Comparison of ENCODE assay signal across 8 cellular contexts in the genomic region with DNA sequence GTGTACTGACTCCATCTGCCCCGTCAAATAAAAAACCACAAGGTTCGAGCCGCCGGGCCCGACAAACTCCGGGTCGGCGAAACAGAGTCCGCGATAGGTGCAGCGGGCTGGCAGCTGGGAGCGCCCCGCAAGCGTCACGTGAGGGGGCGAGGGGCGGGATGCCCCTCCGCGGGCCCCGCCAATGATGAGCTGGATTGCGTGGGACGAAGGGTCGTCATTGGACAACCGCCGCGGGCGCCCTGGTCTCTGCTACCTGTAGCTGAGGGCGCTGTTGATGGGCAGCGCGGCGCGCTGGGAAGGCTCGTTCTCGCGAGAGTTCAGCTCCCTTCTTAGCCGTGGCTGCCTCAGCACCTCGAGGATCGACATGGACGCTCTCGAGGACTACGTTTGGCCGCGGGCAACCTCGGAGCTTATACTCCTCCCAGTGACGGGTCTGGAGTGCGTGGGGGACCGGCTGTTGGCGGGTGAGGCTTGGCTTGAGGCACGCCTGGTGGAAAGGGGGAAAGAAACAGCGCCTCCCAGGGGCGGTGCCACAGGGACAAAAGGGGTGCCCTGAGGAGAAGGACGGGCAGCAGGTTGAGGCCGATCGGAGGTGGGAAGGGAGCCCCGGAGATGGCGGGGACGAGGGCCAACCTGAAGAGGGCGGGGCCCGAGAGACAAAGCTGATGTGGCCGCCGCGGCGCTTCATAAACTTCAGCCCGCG. TPM values are rescaled to one million over a fixed set of nuclear protein-coding genes. Genes with fewer than 3 reads are reported as not detected.
DNase-seq lines count a peak whose midpoint lies in the region; ATAC-seq, FAIRE-seq and TF ChIP-seq lines count a peak whose summit lies in the region.

A gene with protein sequence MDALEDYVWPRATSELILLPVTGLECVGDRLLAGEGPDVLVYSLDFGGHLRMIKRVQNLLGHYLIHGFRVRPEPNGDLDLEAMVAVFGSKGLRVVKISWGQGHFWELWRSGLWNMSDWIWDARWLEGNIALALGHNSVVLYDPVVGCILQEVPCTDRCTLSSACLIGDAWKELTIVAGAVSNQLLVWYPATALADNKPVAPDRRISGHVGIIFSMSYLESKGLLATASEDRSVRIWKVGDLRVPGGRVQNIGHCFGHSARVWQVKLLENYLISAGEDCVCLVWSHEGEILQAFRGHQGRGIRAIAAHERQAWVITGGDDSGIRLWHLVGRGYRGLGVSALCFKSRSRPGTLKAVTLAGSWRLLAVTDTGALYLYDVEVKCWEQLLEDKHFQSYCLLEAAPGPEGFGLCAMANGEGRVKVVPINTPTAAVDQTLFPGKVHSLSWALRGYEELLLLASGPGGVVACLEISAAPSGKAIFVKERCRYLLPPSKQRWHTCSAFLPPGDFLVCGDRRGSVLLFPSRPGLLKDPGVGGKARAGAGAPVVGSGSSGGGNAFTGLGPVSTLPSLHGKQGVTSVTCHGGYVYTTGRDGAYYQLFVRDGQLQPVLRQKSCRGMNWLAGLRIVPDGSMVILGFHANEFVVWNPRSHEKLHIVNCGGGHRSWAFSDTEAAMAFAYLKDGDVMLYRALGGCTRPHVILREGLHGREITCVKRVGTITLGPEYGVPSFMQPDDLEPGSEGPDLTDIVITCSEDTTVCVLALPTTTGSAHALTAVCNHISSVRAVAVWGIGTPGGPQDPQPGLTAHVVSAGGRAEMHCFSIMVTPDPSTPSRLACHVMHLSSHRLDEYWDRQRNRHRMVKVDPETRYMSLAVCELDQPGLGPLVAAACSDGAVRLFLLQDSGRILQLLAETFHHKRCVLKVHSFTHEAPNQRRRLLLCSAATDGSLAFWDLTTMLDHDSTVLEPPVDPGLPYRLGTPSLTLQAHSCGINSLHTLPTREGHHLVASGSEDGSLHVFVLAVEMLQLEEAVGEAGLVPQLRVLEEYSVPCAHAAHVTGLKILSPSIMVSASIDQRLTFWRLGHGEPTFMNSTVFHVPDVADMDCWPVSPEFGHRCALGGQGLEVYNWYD (plus strand): TSS at position 324 of the 703 bp plus-strand sequence. CDS start 41 bp downstream, at position 365.

- H3K9me3 ChIP-seq in smooth muscle cell (replicated peaks; ENCODE audit: low read depth) = no peaks in the 10 kb centered on the region

- peak within 1 kb of the TSS; percentile 91 for H3K4me2 ChIP-seq in smooth muscle cell

- peak; percentile 19; the same call in 1 of the 2 replicates for TF ChIP-seq CTCF in WI38 (IDR thresholded peaks at IDR 0.05; ENCODE audit: low read depth, low read length)
- TF ChIP-seq CTCF in bronchial epithelial cell (IDR thresholded peaks at IDR 0.05; ENCODE audit: insufficient read depth, low read length, severe bottlenecking) = peak; percentile 53
- peak; percentile 36 for TF ChIP-seq CTCF in smooth muscle cell (IDR thresholded peaks at IDR 0.05; ENCODE audit: borderline replicate concordance, insufficient read depth, poor library complexity, severe bottlenecking)

- ATAC-seq in GM18907 (IDR thresholded peaks at IDR 0.05; ENCODE audit: unreplicated experiment) (peak; percentile 88), HG03159 (IDR thresholded peaks at IDR 0.05; ENCODE audit: unreplicated experiment) (peak; percentile 84)

- H3K27me3 ChIP-seq in bronchial epithelial cell (ENCODE audit: control insufficient read depth, insufficient read depth, low read length) = no peaks in the 10 kb centered on the region
- no peaks in the 10 kb centered on the region for H3K27me3 ChIP-seq in smooth muscle cell (ENCODE audit: low read depth)

- DNase-seq in AG08396 (ENCODE audit: low spot score) (peak; percentile 94), NCI-H2227 (lab: John Stamatoyannopoulos, UW; ENCODE audit: unreplicated experiment) (peak; percentile 96), bronchial epithelial cell (ENCODE audit: low read depth) (peak; percentile 93), iPS-NIHi7 (ENCODE audit: extremely low spot score) (peak; percentile 98), smooth muscle cell (lab: John Stamatoyannopoulos, UW; ENCODE audit: unreplicated experiment) (peak; percentile 88)

- peaks cover 4% of the 10 kb centered on the region for H3F3A ChIP-seq in smooth muscle cell (ENCODE audit: low read depth)

- peaks cover 12% of the 10 kb centered on the region for H3K4me1 ChIP-seq in smooth muscle cell (ENCODE audit: low read depth)

- WGBS in smooth muscle cell (ENCODE audit: low lambda C conversion rate) = under 1% methylated on average over 59 of the region's 65 CpGs

- peak within 1 kb of the TSS; percentile 85 for H3K4me3 ChIP-seq in WI38 (ENCODE audit: low read depth, low read length)
- H3K4me3 ChIP-seq in bronchial epithelial cell (ENCODE audit: low read depth, low read length) = peak within 1 kb of the TSS; percentile 83
- peak within 1 kb of the TSS; percentile 66 for H3K4me3 ChIP-seq in smooth muscle cell

- H2AFZ ChIP-seq in smooth muscle cell (ENCODE audit: low read depth) = peak within 1 kb of the TSS; percentile 65

- FAIRE-seq in bronchial epithelial cell (lab: Jason Lieb, UNC) = no peak

- H3K36me3 ChIP-seq in bronchial epithelial cell (ENCODE audit: control insufficient read depth, insufficient read depth, low read length) = peaks cover 5% of the 10 kb centered on the region
- H3K36me3 ChIP-seq in smooth muscle cell (ENCODE audit: low read depth) = no peaks in the 10 kb centered on the region

- peak within 1 kb of the TSS; percentile 91 for H3K9ac ChIP-seq in smooth muscle cell (ENCODE audit: low read depth)

- H3K79me2 ChIP-seq in smooth muscle cell (ENCODE audit: low read depth) = peaks cover 48% of the 10 kb centered on the region

- peaks cover 43% of the 10 kb centered on the region for H4K20me1 ChIP-seq in smooth muscle cell (ENCODE audit: low read depth)

- peak within 1 kb of the TSS; percentile 90 for H3K27ac ChIP-seq in smooth muscle cell (ENCODE audit: low read depth)

RNA-seq across cellular contexts. Expression of the gene that starts here (rescaled TPM):
- total RNA-seq in bronchial epithelial cell (31.5 and 61.1 TPM in 2 replicates), smooth muscle cell (61.8 and 72.8 TPM in 2 replicates)
- 86.8 and 115 TPM in 2 replicates for polyA plus RNA-seq in smooth muscle cell

Comparison
In these comparisons a context has a peak if more than half of its experiments do, and no peak if none do; other contexts are left out.
1. Peak in every context shown above with its lines: DNase-seq, ATAC-seq, H3K4me3 ChIP-seq and H3K27ac ChIP-seq.